In genomic region chr4:142817442-142817841, GRCh38 we compare ENCODE assay signal across 9 cellular contexts. TPM values are rescaled to one million over a fixed set of nuclear protein-coding genes. Genes with fewer than 3 reads are reported as not detected.
DNase-seq lines count a peak whose midpoint lies in the region; ATAC-seq, FAIRE-seq and TF ChIP-seq lines count a peak whose summit lies in the region.
"Had no signal": no experiment of that assay in that cellular context is flagged by ENCODE, and none has a peak within 500 bp of the region (broad histone marks: within the 10 kb centered on the region; RNA-seq: fewer than 3 reads in every experiment).

No MANE protein-coding gene starts in this region.

- H3K9ac ChIP-seq in DND-41 (ENCODE audit: low read depth, low read length), result peak overlapping the region; percentile 24; the same call in 1 of the 2 replicates

- TF ChIP-seq CTCF in DND-41 (IDR thresholded peaks at IDR 0.05; ENCODE audit: borderline replicate concordance, extremely low read depth, low read length, poor library complexity, severe bottlenecking) (no peak), pancreas (IDR thresholded peaks at IDR 0.05) (no peak)

- no peaks in the 10 kb centered on the region for H3K27me3 ChIP-seq in DND-41 (ENCODE audit: insufficient read depth, low read length, poor library complexity)
- H3K27me3 ChIP-seq in pancreas, result no peaks in the 10 kb centered on the region
- H3K27me3 ChIP-seq: upper lobe of left lung had no signal

- intact Hi-C loops in pancreas (cut with DNase I), result no loop called here

- H3K27ac ChIP-seq in DND-41 (ENCODE audit: low read length) (peak overlapping the region; percentile 76), pancreas (peak overlapping the region in 1 of 4 donors; percentile 46)

- H3K4me3 ChIP-seq in DND-41 (ENCODE audit: low read depth in 1 of 2, low read length in 2 of 2) (peak overlapping the region in 1 of 2 experiments; percentile 36; a peak in 1 of 4 replicates), pancreas (no peak overlapping the region)
- H3K4me3 ChIP-seq: upper lobe of left lung had no signal

- H3K36me3 ChIP-seq in DND-41 (ENCODE audit: insufficient read depth, low read length) (no peaks in the 10 kb centered on the region), pancreas (no peaks in the 10 kb centered on the region)
- H3K36me3 ChIP-seq: upper lobe of left lung had no signal

- H2AFZ ChIP-seq in DND-41 (ENCODE audit: low read depth, low read length), result no peak overlapping the region

- FAIRE-seq in pancreas (lab: Jason Lieb, UNC), result no peak

- no peaks in the 10 kb centered on the region for H3K79me2 ChIP-seq in DND-41 (ENCODE audit: insufficient read depth, low read length)

- ATAC-seq in DND-41 (ENCODE audit: insufficient read depth, low read depth) (peak; percentile 98), pancreas (peak in 3 of 4 donors; percentile 58 to 69 (median 68)), HG03025 (IDR thresholded peaks at IDR 0.05; ENCODE audit: low FRiP score, unreplicated experiment) (no peak), GM21423 (IDR thresholded peaks at IDR 0.05; ENCODE audit: unreplicated experiment) (no peak)

- 51 to 53% methylated on average over 6 of the region's 6 CpGs for WGBS in pancreas, 2 donors

- peak overlapping the region; percentile 63 for H3K4me2 ChIP-seq in DND-41 (ENCODE audit: insufficient read depth, low read length)

- DNase-seq in DND-41 (peak; percentile 78), RKO (ENCODE audit: low spot score) (peak; percentile 60), brain pericyte (ENCODE audit: low read depth, low spot score) (peak; percentile 50), pancreas (no peak), DMS114 treated with DMSO at 0.1 percent for 48 hours (lab: John Stamatoyannopoulos, UW; ENCODE audit: unreplicated experiment) (no peak), NCI-H446 treated with DMSO at 0.1 percent for 48 hours (lab: John Stamatoyannopoulos, UW) (no peak)
- DNase-seq: upper lobe of left lung had no signal

- H3K9me3 ChIP-seq in DND-41 (ENCODE audit: insufficient read depth, low read length, severe bottlenecking) (no peaks in the 10 kb centered on the region), pancreas (no peaks in the 10 kb centered on the region)
- H3K9me3 ChIP-seq: upper lobe of left lung had no signal

- H4K20me1 ChIP-seq in DND-41 (ENCODE audit: insufficient read depth, low read length), result no peaks in the 10 kb centered on the region

- H3K4me1 ChIP-seq in DND-41 (ENCODE audit: insufficient read depth, low read length) (peaks cover 45% of the 10 kb centered on the region), pancreas (peaks cover 0 to 4% (median 0%) of the 10 kb centered on the region in 3 donors)
- H3K4me1 ChIP-seq: upper lobe of left lung had no signal

RNA-seq across cellular contexts. Expression of gene INPP4B, which starts 28.7 kb away (rescaled TPM):
- 10 to 100 TPM in 2 of 6 donors, 1 to 10 TPM in 4; 3.9 to 12.9 (median 6.9) TPM for total RNA-seq in pancreas
- 1 to 10 TPM; 1.2 to 1.7 TPM for polyA plus RNA-seq in pancreas

Comparison
In these comparisons a context has a peak if more than half of its experiments do, and no peak if none do; other contexts are left out.
1. ATAC-seq: peak in DND-41 (single experiment) and pancreas (3 of 4); none in HG03025 (single experiment) and GM21423 (single experiment).
2. DNase-seq: peak in DND-41 (single experiment), RKO (single experiment) and brain pericyte (single experiment); none in pancreas (0 of 6), DMS114 treated with DMSO at 0.1 percent for 48 hours (single experiment) and NCI-H446 treated with DMSO at 0.1 percent for 48 hours (single experiment).